In the genomic region with DNA sequence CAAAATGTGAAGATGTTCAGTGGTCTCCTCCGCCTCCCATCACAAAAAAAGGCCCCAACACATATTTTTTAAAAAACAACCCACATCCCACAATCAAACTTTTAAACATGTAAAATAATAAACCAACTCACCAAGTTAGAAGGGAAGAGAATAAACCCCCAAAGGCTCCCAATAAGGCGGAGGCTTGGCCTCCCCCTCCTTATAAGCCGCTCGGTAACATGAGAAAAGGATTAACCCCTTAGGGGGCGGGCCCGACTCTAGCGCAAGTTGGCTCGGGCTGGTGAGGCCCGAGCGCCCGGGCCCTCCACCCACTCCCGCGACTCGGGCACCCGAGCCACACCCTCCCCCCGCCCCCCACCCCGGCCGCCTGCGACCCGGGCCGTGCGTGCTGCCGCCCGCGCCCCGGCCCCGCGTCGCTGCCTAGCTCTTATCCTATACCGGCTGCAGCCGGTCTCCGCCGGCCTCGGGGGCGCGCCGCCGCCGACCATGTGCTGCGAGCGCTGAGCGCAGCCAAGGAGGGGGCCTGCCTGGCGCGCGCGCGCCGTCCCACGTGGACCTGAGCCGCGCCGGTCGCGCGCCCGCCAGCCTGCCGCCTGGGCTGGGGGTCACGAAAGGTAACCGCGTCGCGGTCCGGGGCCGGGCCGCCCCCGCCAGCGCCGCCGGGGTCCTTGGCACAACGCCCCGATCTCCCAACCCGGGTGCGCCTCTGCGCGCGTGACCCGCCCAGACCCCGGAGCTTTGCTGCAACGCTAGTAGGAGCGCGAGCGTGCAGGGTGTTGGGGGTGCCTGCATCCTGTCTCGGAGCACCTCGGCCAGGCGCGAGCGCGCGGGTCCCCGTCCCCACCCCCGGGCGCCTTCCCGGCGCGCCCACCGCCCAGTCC, we compare ENCODE assay signal across 8 cellular contexts. TPM values are rescaled to one million over a fixed set of nuclear protein-coding genes. Genes with fewer than 3 reads are reported as not detected.
DNase-seq lines count a peak whose midpoint lies in the region; ATAC-seq, FAIRE-seq and TF ChIP-seq lines count a peak whose summit lies in the region.

A gene (plus strand): TSS at position 541 of the 881 bp plus-strand sequence. CDS start 15,999 bp downstream, outside the sequence.
A gene with protein sequence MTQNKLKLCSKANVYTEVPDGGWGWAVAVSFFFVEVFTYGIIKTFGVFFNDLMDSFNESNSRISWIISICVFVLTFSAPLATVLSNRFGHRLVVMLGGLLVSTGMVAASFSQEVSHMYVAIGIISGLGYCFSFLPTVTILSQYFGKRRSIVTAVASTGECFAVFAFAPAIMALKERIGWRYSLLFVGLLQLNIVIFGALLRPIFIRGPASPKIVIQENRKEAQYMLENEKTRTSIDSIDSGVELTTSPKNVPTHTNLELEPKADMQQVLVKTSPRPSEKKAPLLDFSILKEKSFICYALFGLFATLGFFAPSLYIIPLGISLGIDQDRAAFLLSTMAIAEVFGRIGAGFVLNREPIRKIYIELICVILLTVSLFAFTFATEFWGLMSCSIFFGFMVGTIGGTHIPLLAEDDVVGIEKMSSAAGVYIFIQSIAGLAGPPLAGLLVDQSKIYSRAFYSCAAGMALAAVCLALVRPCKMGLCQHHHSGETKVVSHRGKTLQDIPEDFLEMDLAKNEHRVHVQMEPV (minus strand): TSS at position 173 of the 881 bp plus-strand sequence. CDS start 12,807 bp downstream, outside the sequence.

- FAIRE-seq in H1 (lab: Jason Lieb, UNC): no peak

- H3K27ac ChIP-seq in H1 (ENCODE audit: low read depth, low read length): 0 out of 2 replicates have a peak within 1 kb of the TSS, but pooled peaks have one; percentile 44

- CTCF ChIA-PET in H1 (lab: Charles Lee; ENCODE audit: partially characterized antibody): interaction anchor here (1.4 to 3.1 kb wide), 3 partner anchors 27 to 154 kb away, joined by 3 to 17 read pairs (median 8); no protein-coding TSS in a partner anchor

- H3K23ac ChIP-seq in H1 (ENCODE audit: insufficient read length): no peak within 1 kb of the TSS

- H2BK20ac ChIP-seq in H1 (ENCODE audit: low read length): no peak within 1 kb of the TSS; the same call in 1 of the 2 replicates

- no peak within 1 kb of the TSS for H3K4ac ChIP-seq in H1 (replicated peaks; ENCODE audit: insufficient read length, low read depth, low read length)

- peak within 1 kb of the TSS; percentile 92; the same call in 1 of the 2 replicates for H2BK15ac ChIP-seq in H1 (ENCODE audit: low read length)

- H3K4me3 ChIP-seq in AG10803 (ENCODE audit: low read length) (peak within 1 kb of the TSS; percentile 66), H1 (ENCODE audit: extremely low read depth in 1 of 4, insufficient read depth in 2 of 4, low read depth in 3 of 4, low read length in 4 of 4) (peak within 1 kb of the TSS; percentile 41 to 73 (median 64))

- no peaks in the 10 kb centered on the region for H3K79me1 ChIP-seq in H1 (ENCODE audit: low read depth, low read length)

- peaks cover 22% of the 10 kb centered on the region for H3K23me2 ChIP-seq in H1 (ENCODE audit: low read depth, low read length)

- peak within 1 kb of the TSS; percentile 98 for H4K8ac ChIP-seq in H1 (ENCODE audit: extremely low read depth, insufficient read depth, low read length)

- TF ChIP-seq CTCF in AG10803 (conservative IDR thresholded peaks at IDR 0.05; ENCODE audit: low read length): no peak
- TF ChIP-seq CTCF in H1 (IDR thresholded peaks at IDR 0.05; ENCODE audit: control extremely low read depth in 1 of 3, insufficient read depth in 1 of 3, low read depth in 1 of 3, low read length in 3 of 3): no peak

- H3K18ac ChIP-seq in H1 (ENCODE audit: extremely low read depth, low read length): peak within 1 kb of the TSS; percentile 86

- 1% methylated on average over 57 of the region's 96 CpGs; no CpG with 5 or more reads in 1 of the 2 experiments for WGBS in H1 (ENCODE audit: extremely low coverage in 1 of 2, insufficient coverage in 1 of 2, insufficient read length in 1 of 2, insufficient replicate concordance in 2 of 2, low coverage in 1 of 2, low lambda C conversion rate in 2 of 2, missing lambda C conversion rate in 1 of 2), 2 experiments

- peak within 1 kb of the TSS; percentile 75 to 90 (median 76) for H3K9ac ChIP-seq in H1 (replicated peaks in 1 of 4; ENCODE audit: extremely low read depth in 1 of 4, low read depth in 3 of 4, low read length in 3 of 4)

- no peak within 1 kb of the TSS for H3K56ac ChIP-seq in H1 (replicated peaks; ENCODE audit: insufficient read length, low read depth, low read length)

- DNase-seq in AG10803 (ENCODE audit: low read depth): no peak
- DNase-seq in NCI-H526 (lab: John Stamatoyannopoulos, UW): peak; percentile 55 to 92
- DNase-seq in activated CD8-positive, alpha-beta memory T cell treated with anti-CD3 and anti-CD28 coated beads for 4 hours (ENCODE audit: low read depth in 2 of 2): peak; percentile 56 to 69
- DNase-seq in H1 (ENCODE audit: low read depth in 1 of 2, low spot score in 2 of 2): peak in 1 of 2 experiments; percentile 87
- peak; percentile 59 for DNase-seq in midbrain (lab: John Stamatoyannopoulos, UW)
- peak; percentile 59 to 70 for DNase-seq in stimulated activated CD8-positive, alpha-beta memory T cell treated with anti-CD3 and anti-CD28 coated beads, Interleukin-2, amount 100 ng/mL, for 1 hour (ENCODE audit: low read depth in 2 of 2)

- TF ChIP-seq POLR2A in H1 (IDR thresholded peaks at IDR 0.05; ENCODE audit: control extremely low read depth in 1 of 2, low read depth in 2 of 2, low read length in 2 of 2): peak in 1 of 2 experiments; percentile 52; a peak in 2 of 3 replicates

- H4K5ac ChIP-seq in H1 (ENCODE audit: insufficient read length, low read depth, low read length): no peak within 1 kb of the TSS

- POLR2A ChIA-PET in H1 (lab: Charles Lee; ENCODE audit: partially characterized antibody): interaction anchor here (0.6 to 3.6 kb wide), 14 partner anchors 10 to 253 kb away, joined by 3 to 18 read pairs (median 4); a partner anchor contains a TSS

- H3K4me1 ChIP-seq in H1 (replicated peaks in 1 of 4; ENCODE audit: control insufficient read depth in 3 of 4, insufficient read depth in 4 of 4, low read length in 3 of 4): peaks cover 14 to 31% (median 25%) of the 10 kb centered on the region in 4 experiments; a peak in 6 of 7 replicates

- ATAC-seq in GM19043 (IDR thresholded peaks at IDR 0.05; ENCODE audit: low read depth, unreplicated experiment) (peak; percentile 47), HG03280 (IDR thresholded peaks at IDR 0.05; ENCODE audit: unreplicated experiment) (peak; percentile 51)

- H3K9me3 ChIP-seq in H1 (ENCODE audit: insufficient read depth in 2 of 2, low read depth in 1 of 2, low read length in 1 of 2): no peaks in the 10 kb centered on the region

- TF ChIP-seq RAD21 in H1 (IDR thresholded peaks at IDR 0.05 in 1 of 2, conservative IDR thresholded peaks at IDR 0.05 in 1 of 2; ENCODE audit: low read depth in 2 of 2, low read length in 2 of 2): no peak

- H4K91ac ChIP-seq in H1 (replicated peaks; ENCODE audit: insufficient read length, low read length): peak within 1 kb of the TSS; percentile 89

- TF ChIP-seq EP300 in H1 (IDR thresholded peaks at IDR 0.05; ENCODE audit: borderline replicate concordance in 1 of 2, low read depth in 2 of 2, low read length in 2 of 2): no peak

- H3K79me2 ChIP-seq in H1 (ENCODE audit: control insufficient read depth in 1 of 2, insufficient read depth in 2 of 2, low read length in 2 of 2): no peaks in the 10 kb centered on the region

- no peak within 1 kb of the TSS for H2AFZ ChIP-seq in H1 (ENCODE audit: low read length)

- no peak within 1 kb of the TSS for H2AK5ac ChIP-seq in H1 (ENCODE audit: low read depth, low read length)

- H2BK5ac ChIP-seq in H1 (ENCODE audit: low read depth, low read length): peak within 1 kb of the TSS; percentile 44; the same call in 1 of the 2 replicates

- no peak within 1 kb of the TSS for H2BK120ac ChIP-seq in H1 (replicated peaks; ENCODE audit: low read depth, low read length)

- H4K20me1 ChIP-seq in H1 (replicated peaks in 1 of 2; ENCODE audit: control insufficient read depth in 1 of 2, insufficient read depth in 2 of 2, low read length in 2 of 2): peaks cover 0 to 3% of the 10 kb centered on the region in 2 experiments

- peak within 1 kb of the TSS; percentile 68 to 86 for H3K4me2 ChIP-seq in H1 (ENCODE audit: insufficient read depth in 1 of 2, low read depth in 2 of 2, low read length in 2 of 2)

- no peak within 1 kb of the TSS for H3K14ac ChIP-seq in H1 (ENCODE audit: insufficient read length)

- peak within 1 kb of the TSS; percentile 77; the same call in 1 of the 2 replicates for H2BK12ac ChIP-seq in H1 (ENCODE audit: low read depth, low read length)

- no peaks in the 10 kb centered on the region for H3K36me3 ChIP-seq in H1 (ENCODE audit: control insufficient read depth in 2 of 4, insufficient read depth in 4 of 4, low read length in 3 of 4)

- H3K27me3 ChIP-seq in H1 (replicated peaks in 1 of 4; ENCODE audit: control insufficient read depth in 3 of 4, extremely low read depth in 1 of 4, insufficient read depth in 3 of 4, low read length in 3 of 4): peaks cover 8 to 25% (median 24%) of the 10 kb centered on the region in 4 experiments

TF ChIP-seq in H1, 55 proteins besides CTCF, POLR2A, EP300 and RAD21 (continues in another document):
- TF ChIP-seq TAF7 (optimal IDR thresholded peaks at IDR 0.05; ENCODE audit: borderline replicate concordance, low read depth, low read length): peak; percentile 64
- no peak for TF ChIP-seq ASH2L (IDR thresholded peaks at IDR 0.05; ENCODE audit: low read length)

RNA-seq across cellular contexts. Expression of the first gene that starts in this region (rescaled TPM):
- 3.6 and 4.0 TPM in 2 replicates for total RNA-seq in H1 (2021; fragmentation: NEBNext Ultra II Directional; extraction: Animal tissue kit (Norgen Biotek cat#: 25700))
- 3.3 and 4.3 TPM in 2 replicates for polyA plus RNA-seq in H1 (2011; rRNA removed)
- polyA plus RNA-seq in H1 (2011; cell fraction: cytosol; rRNA removed): 3.4 TPM
- polyA plus RNA-seq in H1 (2011; cell fraction: nucleus; rRNA removed): 5.4 TPM
- 1.5 to 2.9 TPM (median 2.5 TPM) in 4 replicates for polyA plus RNA-seq in H1 (2012, experiment 1 of 2)
- 1.3 TPM for polyA plus RNA-seq in H1 (2012, experiment 2 of 2)
- 1.3 TPM for polyA plus RNA-seq in H1 (2013, experiment 1 of 2)
- polyA plus RNA-seq in H1 (2013, experiment 2 of 2): 2.0 TPM
- 13.2 and 16.1 TPM in 2 replicates for polyA minus RNA-seq in H1 (2011; rRNA and poly(A)+ RNA removed)
- polyA minus RNA-seq in H1 (2011; cell fraction: cytosol; rRNA and poly(A)+ RNA removed): 3.5 TPM
- 13.3 TPM for polyA minus RNA-seq in H1 (2011; cell fraction: nucleus; rRNA and poly(A)+ RNA removed)

RNA-seq across cellular contexts. Expression of the second gene that starts in this region (rescaled TPM):
- total RNA-seq in H1 (2021; fragmentation: NEBNext Ultra II Directional; extraction: Animal tissue kit (Norgen Biotek cat#: 25700)): 0.08 and 0.22 TPM in 2 replicates
- 0.13 and 0.17 TPM in 2 replicates for polyA plus RNA-seq in H1 (2011; rRNA removed)
- polyA plus RNA-seq in H1 (2011; cell fraction: cytosol; rRNA removed): 0.28 TPM
- polyA plus RNA-seq in H1 (2011; cell fraction: nucleus; rRNA removed): 0.11 TPM
- polyA plus RNA-seq in H1 (2012, experiment 1 of 2): 0.08 to 0.09 TPM in 2 of 4 replicates, not detected in the others
- 0.10 TPM for polyA plus RNA-seq in H1 (2012, experiment 2 of 2)
- polyA plus RNA-seq in H1 (2013, experiment 1 of 2): 0.04 TPM
- polyA plus RNA-seq in H1 (2013, experiment 2 of 2): 0.04 TPM
- polyA minus RNA-seq in H1 (2011; rRNA and poly(A)+ RNA removed): 0.54 TPM in 1 of 2 replicates, not detected in the other
- polyA minus RNA-seq in H1 (2011; cell fraction: cytosol; rRNA and poly(A)+ RNA removed): not detected
- polyA minus RNA-seq in H1 (2011; cell fraction: nucleus; rRNA and poly(A)+ RNA removed): 0.50 TPM
